In the genomic region with DNA sequence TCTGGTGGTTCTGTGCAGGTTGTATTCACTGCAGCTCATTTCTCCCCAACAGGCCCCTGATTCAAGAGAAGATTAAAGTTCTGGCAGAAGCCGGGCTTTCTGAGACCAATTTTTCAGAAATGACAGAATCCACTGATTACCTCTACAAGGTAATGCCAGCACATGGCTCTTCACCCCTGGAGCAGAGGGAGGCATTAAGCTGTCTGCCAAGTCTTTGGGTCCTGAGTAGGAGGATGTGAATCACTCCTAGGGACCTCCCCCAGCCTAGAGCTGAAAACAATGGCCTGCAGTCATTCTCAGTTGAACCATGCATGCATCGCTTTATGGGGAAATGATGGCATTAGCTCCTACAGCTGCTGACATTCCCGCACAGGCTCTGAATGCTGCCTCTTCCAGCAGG, we compare ENCODE assay signal across 10 cellular contexts. TPM values are rescaled to one million over a fixed set of nuclear protein-coding genes. Genes with fewer than 3 reads are reported as not detected.
A peak's percentile ranks its signal among the peaks of the same experiment; 100 is the strongest.
DNase-seq lines count a peak whose midpoint lies in the region; ATAC-seq and TF ChIP-seq lines count a peak whose summit lies in the region.
"Had no signal": no experiment of that assay in that cellular context is flagged by ENCODE, and none has a peak within 500 bp of the region (broad histone marks: within the 10 kb centered on the region; RNA-seq: fewer than 3 reads in every experiment).

No MANE protein-coding gene starts in this region.

- ATAC-seq in heart right ventricle = peak in 7 of 8 donors; percentile 20 to 76 (median 44)
- no peak for ATAC-seq in Right ventricle myocardium inferior
- no peak for ATAC-seq in psoas muscle

- H3K27me3 Mint-ChIP-seq in activated naive CD8-positive, alpha-beta T cell treated with anti-CD3 and anti-CD28 coated beads for 36 hours = no peaks in the 10 kb centered on the region
- H3K27me3 Mint-ChIP-seq: CD4-positive, alpha-beta memory T cell had no signal

- peaks cover 24% of the 10 kb centered on the region for H3K36me3 Mint-ChIP-seq in activated naive CD8-positive, alpha-beta T cell treated with anti-CD3 and anti-CD28 coated beads for 36 hours

- H3K4me3 Mint-ChIP-seq in activated naive CD8-positive, alpha-beta T cell treated with anti-CD3 and anti-CD28 coated beads for 36 hours = no peak overlapping the region
- H3K4me3 Mint-ChIP-seq: CD4-positive, alpha-beta memory T cell had no signal

- H3K27me3 ChIP-seq in heart right ventricle (no peaks in the 10 kb centered on the region), psoas muscle (ENCODE audit: insufficient read depth in 3 of 3, low read length in 2 of 3) (no peaks in the 10 kb centered on the region)

- no peak for TF ChIP-seq CTCF in heart right ventricle (IDR thresholded peaks at IDR 0.05)
- no peak for TF ChIP-seq CTCF in GM10266 (IDR thresholded peaks at IDR 0.05; ENCODE audit: control insufficient read depth, insufficient read depth, low read depth, missing control alignments)
- TF ChIP-seq CTCF in psoas muscle (IDR thresholded peaks at IDR 0.05) = no peak

- peaks cover 24% of the 10 kb centered on the region for H3K4me1 Mint-ChIP-seq in activated naive CD8-positive, alpha-beta T cell treated with anti-CD3 and anti-CD28 coated beads for 36 hours

- H3K36me3 ChIP-seq in heart right ventricle (peaks cover 0 to 95% (median 30%) of the 10 kb centered on the region in 9 donors), psoas muscle (ENCODE audit: insufficient read depth in 1 of 2, low read depth in 1 of 2) (peaks cover 0 to 93% of the 10 kb centered on the region in 2 donors)

- 62 to 68% methylated on average over 3 of the region's 3 CpGs for WGBS in heart right ventricle, 2 donors
- WGBS in psoas muscle, 3 donors = 70 to 74% (median 70%) methylated on average over 3 of the region's 3 CpGs

- no peaks in the 10 kb centered on the region for H3K9me3 Mint-ChIP-seq in activated naive CD8-positive, alpha-beta T cell treated with anti-CD3 and anti-CD28 coated beads for 36 hours
- H3K9me3 Mint-ChIP-seq: CD4-positive, alpha-beta memory T cell had no signal

- H3K27ac Mint-ChIP-seq in activated naive CD8-positive, alpha-beta T cell treated with anti-CD3 and anti-CD28 coated beads for 36 hours = no peak overlapping the region

- H3K9me3 ChIP-seq in heart right ventricle (no peaks in the 10 kb centered on the region), psoas muscle (no peaks in the 10 kb centered on the region)

- H3K4me1 ChIP-seq in heart right ventricle (peaks cover 0 to 33% (median 0%) of the 10 kb centered on the region in 9 donors), psoas muscle (no peaks in the 10 kb centered on the region)

- intact Hi-C loops in heart right ventricle (cut with DNase I) (no loop called here), Right ventricle myocardium inferior (cut with DNase I) (no loop called here), psoas muscle (cut with DNase I) (no loop called here)

- DNase-seq in heart right ventricle (no peak), Right ventricle myocardium inferior (ENCODE audit: missing footprints) (no peak), iris pigment epithelial cell (ENCODE audit: low read depth) (peak; percentile 85), NCI-H1436 (lab: John Stamatoyannopoulos, UW) (no peak), GM10266 (ENCODE audit: extremely low spot score) (no peak), psoas muscle (no peak)
- peak; percentile 20 for DNase-seq in activated naive CD8-positive, alpha-beta T cell treated with anti-CD3 and anti-CD28 coated beads for 36 hours
- no peak for DNase-seq in activated CD4-positive, alpha-beta T cell treated with anti-CD3 and anti-CD28 coated beads for 4 hours
- DNase-seq: CD4-positive, alpha-beta memory T cell; SHP77 had no signal

- H3K4me3 ChIP-seq in heart right ventricle (no peak overlapping the region), psoas muscle (no peak overlapping the region)

- H3K27ac ChIP-seq in heart right ventricle = peak overlapping the region in 1 of 10 donors; percentile 54
- H3K27ac ChIP-seq in psoas muscle = no peak overlapping the region

RNA-seq across cellular contexts. Expression of a gene that starts 20.5 kb away (rescaled TPM):
- total RNA-seq in heart right ventricle (1,000 to 10,000 TPM; 1,773 to 2,212 (median 2,050) TPM), Right ventricle myocardium inferior (2,083 TPM), psoas muscle (1,000 to 10,000 TPM; 2,701 to 3,343 (median 3,007) TPM)
- polyA plus RNA-seq in heart right ventricle (1,000 to 10,000 TPM; 2,109 to 6,100 TPM), psoas muscle (1,000 to 10,000 TPM; 4,667 to 6,936 (median 5,431) TPM)
- total RNA-seq in activated naive CD8-positive, alpha-beta T cell treated with anti-CD3 and anti-CD28 coated beads for 36 hours = 1,000 to 10,000 TPM; 3,900 to 3,940 TPM

Comparison
In these comparisons a context has a peak if more than half of its experiments do, and no peak if none do; other contexts are left out.
1. ATAC-seq: peak in heart right ventricle (7 of 8); none in Right ventricle myocardium inferior (single experiment) and psoas muscle (0 of 4).
2. DNase-seq: peak in activated naive CD8-positive, alpha-beta T cell treated with anti-CD3 and anti-CD28 coated beads for 36 hours (single experiment) and iris pigment epithelial cell (single experiment); none in heart right ventricle (0 of 2), Right ventricle myocardium inferior (single experiment), NCI-H1436 (single experiment), GM10266 (single experiment), activated CD4-positive, alpha-beta T cell treated with anti-CD3 and anti-CD28 coated beads for 4 hours (0 of 2) and psoas muscle (0 of 2).